Comparison of ENCODE assay signal across 1 cellular context in genomic region chr16:9428355-9429005, GRCh38.
TF ChIP-seq lines count a peak whose summit lies in the region.

No MANE protein-coding gene starts in this region.

TF ChIP-seq in WTC11, 78 proteins besides CTCF, POLR2A, EP300 and RAD21 (continued from another document):
- TF ChIP-seq, protein P1, sequence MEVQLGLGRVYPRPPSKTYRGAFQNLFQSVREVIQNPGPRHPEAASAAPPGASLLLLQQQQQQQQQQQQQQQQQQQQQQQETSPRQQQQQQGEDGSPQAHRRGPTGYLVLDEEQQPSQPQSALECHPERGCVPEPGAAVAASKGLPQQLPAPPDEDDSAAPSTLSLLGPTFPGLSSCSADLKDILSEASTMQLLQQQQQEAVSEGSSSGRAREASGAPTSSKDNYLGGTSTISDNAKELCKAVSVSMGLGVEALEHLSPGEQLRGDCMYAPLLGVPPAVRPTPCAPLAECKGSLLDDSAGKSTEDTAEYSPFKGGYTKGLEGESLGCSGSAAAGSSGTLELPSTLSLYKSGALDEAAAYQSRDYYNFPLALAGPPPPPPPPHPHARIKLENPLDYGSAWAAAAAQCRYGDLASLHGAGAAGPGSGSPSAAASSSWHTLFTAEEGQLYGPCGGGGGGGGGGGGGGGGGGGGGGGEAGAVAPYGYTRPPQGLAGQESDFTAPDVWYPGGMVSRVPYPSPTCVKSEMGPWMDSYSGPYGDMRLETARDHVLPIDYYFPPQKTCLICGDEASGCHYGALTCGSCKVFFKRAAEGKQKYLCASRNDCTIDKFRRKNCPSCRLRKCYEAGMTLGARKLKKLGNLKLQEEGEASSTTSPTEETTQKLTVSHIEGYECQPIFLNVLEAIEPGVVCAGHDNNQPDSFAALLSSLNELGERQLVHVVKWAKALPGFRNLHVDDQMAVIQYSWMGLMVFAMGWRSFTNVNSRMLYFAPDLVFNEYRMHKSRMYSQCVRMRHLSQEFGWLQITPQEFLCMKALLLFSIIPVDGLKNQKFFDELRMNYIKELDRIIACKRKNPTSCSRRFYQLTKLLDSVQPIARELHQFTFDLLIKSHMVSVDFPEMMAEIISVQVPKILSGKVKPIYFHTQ (CRISPR knock-in tag; IDR thresholded peaks at IDR 0.05), result no peak
- TF ChIP-seq ARID4B (CRISPR knock-in tag; IDR thresholded peaks at IDR 0.05; ENCODE audit: borderline replicate concordance) (no peak), ATF2 (CRISPR knock-in tag; IDR thresholded peaks at IDR 0.05; ENCODE audit: borderline replicate concordance, low read depth) (no peak), NFE2L1 (CRISPR knock-in tag; IDR thresholded peaks at IDR 0.05) (no peak), ZNF263 (CRISPR knock-in tag; IDR thresholded peaks at IDR 0.05; ENCODE audit: low read depth) (no peak)
